In genomic region chr6:6946477-6947145, GRCh38 we compare ENCODE assay signal across 16 cellular contexts.
DNase-seq lines count a peak whose midpoint lies in the region; ATAC-seq and TF ChIP-seq lines count a peak whose summit lies in the region.
"Had no signal": no experiment of that assay in that cellular context is flagged by ENCODE, and none has a peak within 500 bp of the region (broad histone marks: within the 10 kb centered on the region; RNA-seq: fewer than 3 reads in every experiment).

No MANE protein-coding gene starts in this region.

- peaks cover 14% of the 10 kb centered on the region for H3K9me3 Mint-ChIP-seq in GM23338

- H3K9me3 ChIP-seq in mucosa of descending colon = peaks cover 9% of the 10 kb centered on the region
- H3K9me3 ChIP-seq in psoas muscle = peaks cover 14% of the 10 kb centered on the region

- H3K4me3 ChIP-seq in GM23338 (no peak overlapping the region), choroid plexus epithelial cell (ENCODE audit: low read depth, low read length) (no peak overlapping the region), mucosa of descending colon (no peak overlapping the region), psoas muscle (no peak overlapping the region)
- H3K4me3 ChIP-seq: BLaER1 had no signal

- H3K36me3 ChIP-seq in GM23338 (ENCODE audit: insufficient read depth) (no peaks in the 10 kb centered on the region), mucosa of descending colon (ENCODE audit: low read depth) (no peaks in the 10 kb centered on the region), psoas muscle (ENCODE audit: insufficient read depth in 1 of 2, low read depth in 1 of 2) (no peaks in the 10 kb centered on the region)
- H3K36me3 ChIP-seq: BLaER1 had no signal

- H3K4me1 Mint-ChIP-seq in GM23338 = peaks cover 20% of the 10 kb centered on the region

- H3K79me2 ChIP-seq in GM23338 (replicated peaks; ENCODE audit: insufficient read depth) = no peaks in the 10 kb centered on the region

- no peak overlapping the region for H3K4me2 ChIP-seq in GM23338
- H3K4me2 ChIP-seq: BLaER1 had no signal

- H3K27ac ChIP-seq in GM23338 (ENCODE audit: low read depth) (no peak overlapping the region), substantia nigra (ENCODE audit: low read depth, low read length, poor library complexity, severe bottlenecking) (no peak overlapping the region), psoas muscle (no peak overlapping the region)
- H3K27ac ChIP-seq: 22Rv1, BLaER1 had no signal

- WGBS in psoas muscle, 3 donors = 53 to 62% (median 62%) methylated on average over 5 of the region's 5 CpGs

- H3K9me2 ChIP-seq in GM23338 (ENCODE audit: insufficient read depth) = no peaks in the 10 kb centered on the region

- H3K4me1 ChIP-seq in GM23338 (ENCODE audit: insufficient read depth) (peaks cover 3% of the 10 kb centered on the region; the same call in 1 of the 2 replicates), mucosa of descending colon (ENCODE audit: low read depth) (peaks cover 2% of the 10 kb centered on the region), psoas muscle (peaks cover 17% of the 10 kb centered on the region)

- H3K27me3 ChIP-seq in GM23338 (ENCODE audit: insufficient read depth) (no peaks in the 10 kb centered on the region), psoas muscle (ENCODE audit: insufficient read depth in 3 of 3, low read length in 2 of 3) (no peaks in the 10 kb centered on the region)
- H3K27me3 ChIP-seq: BLaER1 had no signal

- H3F3A ChIP-seq in GM23338 (replicated peaks; ENCODE audit: low read depth) = no peaks in the 10 kb centered on the region

- H3K27me3 Mint-ChIP-seq in GM23338 (ENCODE audit: insufficient read depth, low read depth, poor library complexity) = peaks cover 5% of the 10 kb centered on the region

- H2AFZ ChIP-seq in GM23338 = peak overlapping the region; percentile 35; the same call in 1 of the 2 replicates

- TF ChIP-seq CTCF in GM23338 (conservative IDR thresholded peaks at IDR 0.05; ENCODE audit: low read depth in 2 of 2) (no peak), choroid plexus epithelial cell (conservative IDR thresholded peaks at IDR 0.05; ENCODE audit: low read depth, low read length) (no peak), mucosa of descending colon (IDR thresholded peaks at IDR 0.05) (no peak), psoas muscle (IDR thresholded peaks at IDR 0.05) (no peak)

- no peak overlapping the region for H3K4me3 Mint-ChIP-seq in GM23338
- H3K4me3 Mint-ChIP-seq: CD14-positive monocyte; CD4-positive, alpha-beta memory T cell; H9 had no signal

- intact Hi-C loops in mucosa of descending colon (cut with DNase I, micrococcal nuclease) (no loop called here), psoas muscle (cut with DNase I) (no loop called here)

- ATAC-seq in GM23338 = peak; percentile 74
- peak; percentile 33 for ATAC-seq in mucosa of descending colon
- no peak for ATAC-seq in HG03039 (IDR thresholded peaks at IDR 0.05; ENCODE audit: unreplicated experiment)
- ATAC-seq in psoas muscle = no peak

- no peak overlapping the region for H3K27ac Mint-ChIP-seq in GM23338
- H3K27ac Mint-ChIP-seq: CD4-positive, alpha-beta memory T cell; H9 had no signal

- H4K20me1 ChIP-seq in GM23338 (replicated peaks; ENCODE audit: insufficient read depth) = no peaks in the 10 kb centered on the region
- H4K20me1 ChIP-seq: BLaER1 had no signal

- peaks cover 9% of the 10 kb centered on the region; the same call in 2 of the 3 replicates for H3K36me3 Mint-ChIP-seq in GM23338 (ENCODE audit: low read depth)
- H3K36me3 Mint-ChIP-seq: CD14-positive monocyte had no signal

- DNase-seq in GM23338 (ENCODE audit: low spot score) = no peak
- DNase-seq in choroid plexus epithelial cell (ENCODE audit: low read depth) = peak; percentile 30
- peak; percentile 45 for DNase-seq in iPS-NIHi7 (ENCODE audit: extremely low spot score)
- DNase-seq in mucosa of descending colon = no peak
- DNase-seq in substantia nigra (lab: John Stamatoyannopoulos, UW) = no peak
- no peak for DNase-seq in HUDEP-2 (lab: John Stamatoyannopoulos, UW; ENCODE audit: unreplicated experiment in 76 of 76)
- no peak for DNase-seq in psoas muscle
- DNase-seq: CD4-positive, alpha-beta memory T cell; DMS153; DMS79; GDM1; H9 had no signal

TF ChIP-seq in GM23338, 12 proteins besides CTCF, POLR2A, EP300 and RAD21 (continues in another document):
- TF ChIP-seq ZNF331 (CRISPR knock-in tag; IDR thresholded peaks at IDR 0.05; ENCODE audit: low read depth) (no peak), EZH2 (IDR thresholded peaks at IDR 0.05; ENCODE audit: low read depth, unreplicated experiment) (no peak), POLR2AphosphoS5 (IDR thresholded peaks at IDR 0.05; ENCODE audit: low read depth) (no peak), ZNF462 (CRISPR knock-in tag; IDR thresholded peaks at IDR 0.05) (no peak), JUNB (IDR thresholded peaks at IDR 0.05; ENCODE audit: unreplicated experiment) (no peak), CREB1 (CRISPR knock-in tag; IDR thresholded peaks at IDR 0.05; ENCODE audit: low read depth) (no peak), ZNF114 (CRISPR knock-in tag; IDR thresholded peaks at IDR 0.05) (no peak)

Comparison
In these comparisons a context has a peak if more than half of its experiments do, and no peak if none do; other contexts are left out.
1. ATAC-seq: peak in GM23338 (single experiment) and mucosa of descending colon (single experiment); none in HG03039 (single experiment) and psoas muscle (0 of 4).
2. DNase-seq: peak in choroid plexus epithelial cell (single experiment) and iPS-NIHi7 (single experiment); none in GM23338 (single experiment), mucosa of descending colon (0 of 3), substantia nigra (0 of 49), HUDEP-2 (0 of 76) and psoas muscle (0 of 2).